ENCODE assay signal across 1 cellular context in genomic region chr12:39294712-39295111, GRCh38.
TF ChIP-seq lines count a peak whose summit lies in the region.

No MANE protein-coding gene starts in this region.

TF ChIP-seq in SK-N-SH treated with all-trans-retinoic acid at 6 μM for 48 hours, 23 proteins besides CTCF, POLR2A, EP300 and RAD21 (continued from another document):
- no peak for TF ChIP-seq PATZ1 (CRISPR knock-in tag; IDR thresholded peaks at IDR 0.05; ENCODE audit: borderline replicate concordance)
